Comparison of ENCODE assay signal across 1 cellular context in genomic region chr4:167041524-167041923, GRCh38.
TF ChIP-seq lines count a peak whose summit lies in the region.

No MANE protein-coding gene starts in this region.

TF ChIP-seq in GM12878, 131 proteins besides CTCF, POLR2A, EP300 and RAD21 (continued from another document):
- TF ChIP-seq SMAD1 (IDR thresholded peaks at IDR 0.05; ENCODE audit: low read depth, partially characterized antibody) (no peak), STAT3 (IDR thresholded peaks at IDR 0.05; ENCODE audit: low read depth, low read length) (no peak), ZNF274 (IDR thresholded peaks at IDR 0.05; ENCODE audit: insufficient read depth, insufficient read length) (no peak), NR2F1 (conservative IDR thresholded peaks at IDR 0.05) (no peak), SPI1 (IDR thresholded peaks at IDR 0.05; ENCODE audit: borderline replicate concordance, insufficient read depth, low read depth, low read length) (no peak), MXI1 (IDR thresholded peaks at IDR 0.05; ENCODE audit: low read depth, low read length) (no peak), SMC3 (IDR thresholded peaks at IDR 0.05; ENCODE audit: borderline replicate concordance, low read length) (no peak), CREB1 (IDR thresholded peaks at IDR 0.05; ENCODE audit: low read depth) (no peak)
